23 cellular contexts compared by ENCODE assay signal in genomic region chr17:3985800-3986199, GRCh38. TPM values are rescaled to one million over a fixed set of nuclear protein-coding genes. Genes with fewer than 3 reads are reported as not detected.
DNase-seq lines count a peak whose midpoint lies in the region; ATAC-seq, FAIRE-seq and TF ChIP-seq lines count a peak whose summit lies in the region.
"Had no signal": no experiment of that assay in that cellular context is flagged by ENCODE, and none has a peak within 500 bp of the region (broad histone marks: within the 10 kb centered on the region; RNA-seq: fewer than 3 reads in every experiment).

No MANE protein-coding gene starts in this region.

- intact Hi-C loops in Right ventricle myocardium inferior (cut with DNase I): no loop called here
- intact Hi-C loops in Right ventricle myocardium superior (cut with DNase I): no loop called here
- intact Hi-C loops in right lobe of liver (cut with DNase I): no loop called here
- intact Hi-C loops in upper lobe of right lung (cut with DNase I): no loop called here

- H2BK12ac ChIP-seq in H1 (ENCODE audit: low read depth, low read length): no peak overlapping the region

- TF ChIP-seq POLR2A in H1 (IDR thresholded peaks at IDR 0.05; ENCODE audit: control extremely low read depth in 1 of 2, low read depth in 2 of 2, low read length in 2 of 2): no peak
- TF ChIP-seq POLR2A in right lobe of liver (IDR thresholded peaks at IDR 0.05): no peak

- H3K27me3 ChIP-seq in H1 (replicated peaks in 1 of 4; ENCODE audit: control insufficient read depth in 3 of 4, extremely low read depth in 1 of 4, insufficient read depth in 3 of 4, low read length in 3 of 4) (no peaks in the 10 kb centered on the region), right lobe of liver (no peaks in the 10 kb centered on the region), upper lobe of right lung (no peaks in the 10 kb centered on the region)
- H3K27me3 ChIP-seq: Peyer's patch had no signal

- no peaks in the 10 kb centered on the region for H4K20me1 ChIP-seq in H1 (replicated peaks in 1 of 2; ENCODE audit: control insufficient read depth in 1 of 2, insufficient read depth in 2 of 2, low read length in 2 of 2)

- H4K91ac ChIP-seq in H1 (replicated peaks; ENCODE audit: insufficient read length, low read length): peak overlapping the region; percentile 46

- H3K23me2 ChIP-seq in H1 (ENCODE audit: low read depth, low read length): no peaks in the 10 kb centered on the region

- H3K56ac ChIP-seq in H1 (replicated peaks; ENCODE audit: insufficient read length, low read depth, low read length): no peak overlapping the region

- H3K9ac ChIP-seq in H1 (replicated peaks in 1 of 4; ENCODE audit: extremely low read depth in 1 of 4, low read depth in 3 of 4, low read length in 3 of 4): no peak overlapping the region

- H4K5ac ChIP-seq in H1 (ENCODE audit: insufficient read length, low read depth, low read length): no peak overlapping the region

- no peaks in the 10 kb centered on the region for H3K79me2 ChIP-seq in H1 (ENCODE audit: control insufficient read depth in 1 of 2, insufficient read depth in 2 of 2, low read length in 2 of 2)

- CTCF ChIA-PET in H1 (lab: Charles Lee; ENCODE audit: partially characterized antibody): interaction anchor here (0.6 to 2.3 kb wide), 4 partner anchors 12 to 72 kb away, joined by 3 to 7 read pairs (median 4); no protein-coding TSS in a partner anchor

- H2AFZ ChIP-seq in H1 (ENCODE audit: low read length): no peak overlapping the region

- no peaks in the 10 kb centered on the region for H3K79me1 ChIP-seq in H1 (ENCODE audit: low read depth, low read length)

- no peak overlapping the region; the same call in 1 of the 2 replicates for H4K8ac ChIP-seq in H1 (ENCODE audit: extremely low read depth, insufficient read depth, low read length)

- H3K18ac ChIP-seq in H1 (ENCODE audit: extremely low read depth, low read length): no peak overlapping the region

- H2AK5ac ChIP-seq in H1 (ENCODE audit: low read depth, low read length): no peak overlapping the region

- H2BK15ac ChIP-seq in H1 (ENCODE audit: low read length): 0 out of 2 replicates have a peak overlapping the region, but pooled peaks have one; percentile 46

- POLR2A ChIA-PET in H1 (lab: Charles Lee; ENCODE audit: partially characterized antibody): interaction anchor here (0.6 to 1.6 kb wide), 3 partner anchors 16 to 25 kb away, joined by 3 to 6 read pairs (median 4); no protein-coding TSS in a partner anchor

- H3K9me3 ChIP-seq in H1 (ENCODE audit: insufficient read depth in 2 of 2, low read depth in 1 of 2, low read length in 1 of 2) (no peaks in the 10 kb centered on the region), right lobe of liver (no peaks in the 10 kb centered on the region), upper lobe of right lung (no peaks in the 10 kb centered on the region)
- H3K9me3 ChIP-seq: esophagus muscularis mucosa, gastrocnemius medialis, Peyer's patch had no signal

- H3K4me2 ChIP-seq in H1 (ENCODE audit: insufficient read depth in 1 of 2, low read depth in 2 of 2, low read length in 2 of 2): no peak overlapping the region

- no peak for FAIRE-seq in H1 (lab: Jason Lieb, UNC)
- FAIRE-seq: K562 had no signal

- DNase-seq in Right ventricle myocardium inferior (ENCODE audit: missing footprints) (peak; percentile 50), Right ventricle myocardium superior (no peak), H1 (ENCODE audit: low read depth in 1 of 2, low spot score in 2 of 2) (no peak), right lobe of liver (peak; percentile 21 to 50 (median 45)), upper lobe of right lung (peak; percentile 63), HK-2 (ENCODE audit: unreplicated experiment) (no peak), middle frontal gyrus (ENCODE audit: extremely low spot score, low spot score) (no peak)
- DNase-seq: activated CD4-positive, alpha-beta T cell treated with anti-CD3 and anti-CD28 coated beads, Interleukin-2, amount 50 U/mL, for 4 hours; activated CD8-positive, alpha-beta memory T cell treated with anti-CD3 and anti-CD28 coated beads, Interleukin-2, amount 50 U/mL, for 48 hours; activated gamma-delta T cell treated with Interleukin-2 at 50 U/mL for 16 hours; amniotic stem cell; CD4-positive, CD25-positive, alpha-beta regulatory T cell; gastrocnemius medialis; GOT3; NCI-H2029; nucleus accumbens; retina; stimulated activated CD4-positive, alpha-beta T cell treated with anti-CD3 and anti-CD28 coated beads, Interleukin-12 subunit alpha, Interleukin-12 subunit beta, amount 100 ng/mL, for 4 hours had no signal

- TF ChIP-seq CTCF in H1 (IDR thresholded peaks at IDR 0.05; ENCODE audit: control extremely low read depth in 1 of 3, insufficient read depth in 1 of 3, low read depth in 1 of 3, low read length in 3 of 3) (no peak), right lobe of liver (IDR thresholded peaks at IDR 0.05) (no peak), upper lobe of right lung (IDR thresholded peaks at IDR 0.05) (no peak)

- H2BK20ac ChIP-seq in H1 (ENCODE audit: low read length): no peak overlapping the region

- H3K36me3 ChIP-seq in H1 (ENCODE audit: control insufficient read depth in 2 of 4, insufficient read depth in 4 of 4, low read length in 3 of 4) (no peaks in the 10 kb centered on the region), right lobe of liver (no peaks in the 10 kb centered on the region), upper lobe of right lung (no peaks in the 10 kb centered on the region)
- H3K36me3 ChIP-seq: esophagus muscularis mucosa, gastrocnemius medialis, Peyer's patch had no signal

- no peak overlapping the region for H2BK5ac ChIP-seq in H1 (ENCODE audit: low read depth, low read length)

- H3K4ac ChIP-seq in H1 (replicated peaks; ENCODE audit: insufficient read length, low read depth, low read length): no peak overlapping the region

- H3K4me3 ChIP-seq in H1 (ENCODE audit: extremely low read depth in 1 of 4, insufficient read depth in 2 of 4, low read depth in 3 of 4, low read length in 4 of 4): no peak overlapping the region
- no peak overlapping the region for H3K4me3 ChIP-seq in right lobe of liver
- H3K4me3 ChIP-seq in upper lobe of right lung: no peak overlapping the region
- H3K4me3 ChIP-seq: esophagus muscularis mucosa, gastrocnemius medialis, K562, Peyer's patch, SK-N-MC had no signal

- H3K27ac ChIP-seq in H1 (ENCODE audit: low read depth, low read length) (no peak overlapping the region), right lobe of liver (no peak overlapping the region), upper lobe of right lung (peak overlapping the region; percentile 11)
- H3K27ac ChIP-seq: Peyer's patch, SK-N-MC had no signal

- 83% methylated on average over 14 of the region's 14 CpGs; no CpG with 5 or more reads in 1 of the 2 experiments for WGBS in H1 (ENCODE audit: extremely low coverage in 1 of 2, insufficient coverage in 1 of 2, insufficient read length in 1 of 2, insufficient replicate concordance in 2 of 2, low coverage in 1 of 2, low lambda C conversion rate in 2 of 2, missing lambda C conversion rate in 1 of 2), 2 experiments
- 45% methylated on average over 9 of the region's 14 CpGs for WGBS in right lobe of liver (ENCODE audit: insufficient coverage, low coverage, low lambda C conversion rate, missing lambda C conversion rate)

- no peak overlapping the region for H2BK120ac ChIP-seq in H1 (replicated peaks; ENCODE audit: low read depth, low read length)

- H3K4me1 ChIP-seq in H1 (replicated peaks in 1 of 4; ENCODE audit: control insufficient read depth in 3 of 4, insufficient read depth in 4 of 4, low read length in 3 of 4) (peaks cover 4 to 20% (median 9%) of the 10 kb centered on the region in 4 experiments), right lobe of liver (peaks cover 0 to 13% (median 6%) of the 10 kb centered on the region in 4 donors), upper lobe of right lung (peaks cover 10% of the 10 kb centered on the region)
- H3K4me1 ChIP-seq: gastrocnemius medialis had no signal

- no peak overlapping the region for H3K23ac ChIP-seq in H1 (ENCODE audit: insufficient read length)

- no peak for TF ChIP-seq EP300 in H1 (IDR thresholded peaks at IDR 0.05; ENCODE audit: borderline replicate concordance in 1 of 2, low read depth in 2 of 2, low read length in 2 of 2)

- TF ChIP-seq RAD21 in H1 (IDR thresholded peaks at IDR 0.05 in 1 of 2, conservative IDR thresholded peaks at IDR 0.05 in 1 of 2; ENCODE audit: low read depth in 2 of 2, low read length in 2 of 2): no peak

- no peak for ATAC-seq in Right ventricle myocardium inferior
- ATAC-seq in Right ventricle myocardium superior (ENCODE audit: poor library complexity): no peak
- ATAC-seq in right lobe of liver: peak in 1 of 4 donors; percentile 9
- ATAC-seq in upper lobe of right lung: peak; percentile 25
- no peak for ATAC-seq in HG03159 (IDR thresholded peaks at IDR 0.05; ENCODE audit: unreplicated experiment)
- ATAC-seq: K562 had no signal

- H3K14ac ChIP-seq in H1 (ENCODE audit: insufficient read length): no peak overlapping the region

TF ChIP-seq in H1, 55 proteins besides CTCF, POLR2A, EP300 and RAD21:
- no peak for TF ChIP-seq KDM5A (IDR thresholded peaks at IDR 0.05; ENCODE audit: low read length)

RNA-seq across cellular contexts. Expression of gene ATP2A3, which starts 21.6 kb away (rescaled TPM):
- total RNA-seq in Right ventricle myocardium inferior: 7.7 TPM
- 6.0 TPM for total RNA-seq in Right ventricle myocardium superior
- total RNA-seq in H1 (2021; fragmentation: NEBNext Ultra II Directional; extraction: Animal tissue kit (Norgen Biotek cat#: 25700)): 32.0 and 32.5 TPM in 2 replicates
- 18.4 and 28.7 TPM in 2 replicates for polyA plus RNA-seq in H1 (2011; rRNA removed)
- polyA plus RNA-seq in H1 (2011; cell fraction: cytosol; rRNA removed): 17.3 TPM
- 53.0 TPM for polyA plus RNA-seq in H1 (2011; cell fraction: nucleus; rRNA removed)
- 15.4 to 27.6 TPM (median 23.1 TPM) in 4 replicates for polyA plus RNA-seq in H1 (2012, experiment 1 of 2)
- 16.2 TPM for polyA plus RNA-seq in H1 (2012, experiment 2 of 2)
- polyA plus RNA-seq in H1 (2013, experiment 1 of 2): 40.2 TPM
- polyA plus RNA-seq in H1 (2013, experiment 2 of 2): 37.1 TPM
- polyA minus RNA-seq in H1 (2011; rRNA and poly(A)+ RNA removed): 12.7 and 14.2 TPM in 2 replicates
- 13.9 TPM for polyA minus RNA-seq in H1 (2011; cell fraction: cytosol; rRNA and poly(A)+ RNA removed)
- polyA minus RNA-seq in H1 (2011; cell fraction: nucleus; rRNA and poly(A)+ RNA removed): 22.1 TPM
- 1 to 10 TPM; 1.5 to 4.3 (median 2.3) TPM for total RNA-seq in right lobe of liver
- total RNA-seq in upper lobe of right lung: 44.4 TPM

Comparison
In these comparisons a context has a peak if more than half of its experiments do, and no peak if none do; other contexts are left out.
1. DNase-seq: peak in Right ventricle myocardium inferior (single experiment), right lobe of liver (3 of 3) and upper lobe of right lung (single experiment); none in Right ventricle myocardium superior (single experiment), H1 (0 of 2), HK-2 (single experiment) and middle frontal gyrus (single experiment).